ENCODE assay signal across 10 cellular contexts in genomic region chr17:60398227-60398959, GRCh38. TPM values are rescaled to one million over a fixed set of nuclear protein-coding genes. Genes with fewer than 3 reads are reported as not detected.
DNase-seq lines count a peak whose midpoint lies in the region; ATAC-seq and TF ChIP-seq lines count a peak whose summit lies in the region.
"Had no signal": no experiment of that assay in that cellular context is flagged by ENCODE, and none has a peak within 500 bp of the region (broad histone marks: within the 10 kb centered on the region; RNA-seq: fewer than 3 reads in every experiment).

No MANE protein-coding gene starts in this region.

- peak overlapping the region; percentile 62 to 95 (median 92) for H3K27ac Mint-ChIP-seq in naive B cell

- no peak overlapping the region for H2AFZ ChIP-seq in PC-9

- intact Hi-C loops in PC-9 (cut with micrococcal nuclease; ENCODE audit: unreplicated experiment): no loop called here

- H3K27me3 Mint-ChIP-seq in naive B cell: no peaks in the 10 kb centered on the region

- TF ChIP-seq CTCF in PC-9 (conservative IDR thresholded peaks at IDR 0.05): no peak

- POLR2A ChIA-PET in PC-9 (lab: Charles Lee; ENCODE audit: unreplicated experiment): no interaction called here

- H3K4me3 ChIP-seq in PC-9: no peak overlapping the region
- H3K4me3 ChIP-seq: vagina had no signal

- H4K20me1 ChIP-seq in PC-9 (ENCODE audit: insufficient read depth): no peaks in the 10 kb centered on the region

- peak; percentile 68 for ATAC-seq in GM18861 (IDR thresholded peaks at IDR 0.05; ENCODE audit: unreplicated experiment)
- ATAC-seq in HG02759 (IDR thresholded peaks at IDR 0.05; ENCODE audit: unreplicated experiment): peak; percentile 82
- ATAC-seq in naive B cell (ENCODE audit: low read depth in 2 of 2): peak; percentile 96 to 97
- no peak for ATAC-seq in SK-N-SH treated with all-trans-retinoic acid at 6 μM for 48 hours

- DNase-seq in SIG-M5 treated with dmso at 0.1 percent for 504 hours (lab: John Stamatoyannopoulos, UW; ENCODE audit: unreplicated experiment) (peak; percentile 97), naive B cell (peak; percentile 89), putamen (ENCODE audit: low spot score) (no peak), PC-9 (no peak), NCI-H345 treated with DMSO at 0.1 percent for 48 hours (lab: John Stamatoyannopoulos, UW; ENCODE audit: unreplicated experiment) (no peak)
- DNase-seq: retina had no signal

- peaks cover 9% of the 10 kb centered on the region for H3K4me1 ChIP-seq in PC-9 (replicated peaks; ENCODE audit: insufficient read depth)

- BruUV-seq in PC-9 (replicated peaks; lab: Mats Ljungman, UMichigan): no TSS peak

- H3K36me3 Mint-ChIP-seq in naive B cell: no peaks in the 10 kb centered on the region

- H3K27ac ChIP-seq in PC-9: no peak overlapping the region
- H3K27ac ChIP-seq: vagina had no signal

- H3K9me3 ChIP-seq in PC-9 (ENCODE audit: insufficient read depth, low read depth): no peaks in the 10 kb centered on the region
- H3K9me3 ChIP-seq: vagina had no signal

- H3K4me1 Mint-ChIP-seq in naive B cell: peaks cover 45 to 90% (median 77%) of the 10 kb centered on the region in 3 donors

- H3K27me3 ChIP-seq in PC-9 (ENCODE audit: insufficient read depth, low read depth): no peaks in the 10 kb centered on the region
- H3K27me3 ChIP-seq: vagina had no signal

- CTCF ChIA-PET in PC-9 (lab: Charles Lee): no interaction called here

- peaks cover 15% of the 10 kb centered on the region; the same call in 1 of the 2 replicates for H3F3A ChIP-seq in PC-9 (ENCODE audit: insufficient read depth, low read depth)

- no peaks in the 10 kb centered on the region for H3K36me3 ChIP-seq in PC-9 (ENCODE audit: low read depth)
- H3K36me3 ChIP-seq: vagina had no signal

- peak overlapping the region; percentile 39 to 87 (median 62) for H3K4me3 Mint-ChIP-seq in naive B cell

- no peak overlapping the region for H3K4me2 ChIP-seq in PC-9

- H3K9me3 Mint-ChIP-seq in naive B cell: peaks cover 0 to 2% (median 0%) of the 10 kb centered on the region in 7 donors

- no peaks in the 10 kb centered on the region for H3K9me2 ChIP-seq in PC-9 (ENCODE audit: insufficient read depth)

- H3K79me2 ChIP-seq in PC-9 (ENCODE audit: low read depth): no peaks in the 10 kb centered on the region

TF ChIP-seq in SK-N-SH treated with all-trans-retinoic acid at 6 μM for 48 hours, 23 proteins besides CTCF, POLR2A, EP300 and RAD21:
- TF ChIP-seq ESRRG (CRISPR knock-in tag; IDR thresholded peaks at IDR 0.05) (no peak), PPARA (CRISPR knock-in tag; IDR thresholded peaks at IDR 0.05; ENCODE audit: borderline replicate concordance) (no peak), TSHZ2 (CRISPR knock-in tag; IDR thresholded peaks at IDR 0.05) (no peak), ARNTL (CRISPR knock-in tag; IDR thresholded peaks at IDR 0.05; ENCODE audit: borderline replicate concordance, low read depth) (no peak), CREB5 (CRISPR knock-in tag; IDR thresholded peaks at IDR 0.05; ENCODE audit: low read depth) (no peak), BACH2 (CRISPR knock-in tag; IDR thresholded peaks at IDR 0.05; ENCODE audit: borderline replicate concordance) (no peak), CSRNP3 (CRISPR knock-in tag; IDR thresholded peaks at IDR 0.05) (no peak)
TF ChIP-seq in SK-N-SH treated with all-trans-retinoic acid at 6 μM for 48 hours: peak in this region for 0.

RNA-seq across cellular contexts. Expression of gene USP32, which starts 6.5 kb away (rescaled TPM):
- 10 to 100 TPM in 4 of 6 donors, 1 to 10 TPM in 1, not detected in 1; 7.3 to 16.2 (median 14.1) TPM for polyA plus RNA-seq in naive B cell (ENCODE audit: low read depth in 6 of 6)
- 32.3 and 32.6 TPM in 2 replicates for total RNA-seq in PC-9 (2021)

RNA-seq across cellular contexts. Expression of gene CHCT1, which starts 23.9 kb away (rescaled TPM):
- under 1 TPM in 1 of 6 donors, not detected in 5; 0.45 TPM for polyA plus RNA-seq in naive B cell (ENCODE audit: low read depth in 6 of 6)
- total RNA-seq in PC-9 (2021): not detected in 2 replicates
- total RNA-seq: vagina had no signal

Comparison
In these comparisons a context has a peak if more than half of its experiments do, and no peak if none do; other contexts are left out.
1. DNase-seq: peak in SIG-M5 treated with dmso at 0.1 percent for 504 hours (single experiment) and naive B cell (single experiment); none in putamen (single experiment), PC-9 (0 of 2) and NCI-H345 treated with DMSO at 0.1 percent for 48 hours (single experiment).